8 cellular contexts compared by ENCODE assay signal in genomic region chr13:84137292-84137691, GRCh38.
DNase-seq lines count a peak whose midpoint lies in the region; ATAC-seq, FAIRE-seq and TF ChIP-seq lines count a peak whose summit lies in the region.

No MANE protein-coding gene starts in this region.

- H3K27me3 Mint-ChIP-seq in CD8-positive, alpha-beta memory T cell: no peaks in the 10 kb centered on the region

- peaks cover 36 to 51% (median 40%) of the 10 kb centered on the region in 3 donors for H3K4me1 Mint-ChIP-seq in CD8-positive, alpha-beta memory T cell

- H3K4me3 Mint-ChIP-seq in CD8-positive, alpha-beta memory T cell: peak overlapping the region; percentile 34 to 79 (median 67)

- peaks cover 16% of the 10 kb centered on the region for H3K4me1 ChIP-seq in CD8-positive, alpha-beta memory T cell (ENCODE audit: insufficient read depth, low read length)

- CTCF ChIA-PET in CD8-positive, alpha-beta memory T cell (lab: Charles Lee): interaction anchor here (0.5 to 1.6 kb wide), 3 partner anchors 9 to 1663 kb away, joined by 3 to 4 read pairs (median 4); no protein-coding TSS in a partner anchor

- H3K9me3 Mint-ChIP-seq in CD8-positive, alpha-beta memory T cell: no peaks in the 10 kb centered on the region

- TF ChIP-seq CTCF in omental fat pad (IDR thresholded peaks at IDR 0.05): no peak
- no peak for TF ChIP-seq CTCF in D721Med (IDR thresholded peaks at IDR 0.05; ENCODE audit: insufficient read depth, missing control alignments)

- peak; percentile 99 for ATAC-seq in GM21619 (IDR thresholded peaks at IDR 0.05; ENCODE audit: unreplicated experiment)
- no peak for ATAC-seq in omental fat pad (ENCODE audit: low FRiP score)

- H3K27me3 ChIP-seq in CD8-positive, alpha-beta memory T cell (ENCODE audit: insufficient read depth, low read length, poor library complexity, severe bottlenecking): no peaks in the 10 kb centered on the region

- FAIRE-seq in D721Med (lab: Jason Lieb, UNC): no peak

- peak overlapping the region; percentile 24 for H3K4me3 ChIP-seq in CD8-positive, alpha-beta memory T cell (ENCODE audit: low read length)

- no peaks in the 10 kb centered on the region for H3K9me3 ChIP-seq in CD8-positive, alpha-beta memory T cell (ENCODE audit: low read length)

- POLR2A ChIA-PET in CD8-positive, alpha-beta memory T cell (lab: Charles Lee): no interaction called here

- H3K27ac ChIP-seq in CD8-positive, alpha-beta memory T cell (ENCODE audit: low read depth, low read length): peak overlapping the region; percentile 52

- peaks cover 0 to 3% (median 0%) of the 10 kb centered on the region in 3 donors for H3K36me3 Mint-ChIP-seq in CD8-positive, alpha-beta memory T cell

- H3K36me3 ChIP-seq in CD8-positive, alpha-beta memory T cell (ENCODE audit: insufficient read depth, low read length): no peaks in the 10 kb centered on the region

- H3K27ac Mint-ChIP-seq in CD8-positive, alpha-beta memory T cell: peak overlapping the region; percentile 66 to 98 (median 84)

- peak; percentile 46 to 81 (median 74) for DNase-seq in CD8-positive, alpha-beta memory T cell
- DNase-seq in LHCN-M2 (ENCODE audit: low read depth) (peak; percentile 11), activated T-helper 1 cell treated with Interleukin-2 at 50 U/mL for 16 hours (ENCODE audit: low read depth) (peak; percentile 14), omental fat pad (ENCODE audit: low spot score) (no peak), D721Med (ENCODE audit: insufficient read length, low spot score) (no peak), NCI-H146 (lab: John Stamatoyannopoulos, UW) (no peak)
- peak; percentile 22 to 37 for DNase-seq in stimulated activated CD4-positive, alpha-beta T cell treated with anti-CD3 and anti-CD28 coated beads, Interleukin-2, amount 100 ng/mL, for 24 hours

Comparison
In these comparisons a context has a peak if more than half of its experiments do, and no peak if none do; other contexts are left out.
1. DNase-seq: peak in CD8-positive, alpha-beta memory T cell (5 of 5), LHCN-M2 (single experiment), activated T-helper 1 cell treated with Interleukin-2 at 50 U/mL for 16 hours (single experiment) and stimulated activated CD4-positive, alpha-beta T cell treated with anti-CD3 and anti-CD28 coated beads, Interleukin-2, amount 100 ng/mL, for 24 hours (2 of 2); none in omental fat pad (single experiment), D721Med (single experiment) and NCI-H146 (single experiment).